8 cellular contexts compared by ENCODE assay signal in genomic region chr6:30007132-30007764, GRCh38. TPM values are rescaled to one million over a fixed set of nuclear protein-coding genes. Genes with fewer than 3 reads are reported as not detected.
A peak's percentile ranks its signal among the peaks of the same experiment; 100 is the strongest.
DNase-seq lines count a peak whose midpoint lies in the region; ATAC-seq and TF ChIP-seq lines count a peak whose summit lies in the region.

No MANE protein-coding gene starts in this region.

- 4 to 8% methylated on average over 42 of the region's 42 CpGs for WGBS in heart right ventricle, 2 donors
- 4 to 7% (median 5%) methylated on average over 39 to 42 of the region's 42 CpGs for WGBS in psoas muscle, 3 donors

- no peaks in the 10 kb centered on the region for H3K36me3 Mint-ChIP-seq in GM23338 (ENCODE audit: low read depth)
- peaks cover 22% of the 10 kb centered on the region for H3K36me3 Mint-ChIP-seq in activated T-cell treated with anti-CD3 and anti-CD28 coated beads, Interleukin-2, amount 50 U/mL, for 4 hours (ENCODE audit: insufficient read depth)

- intact Hi-C loops in heart right ventricle (cut with DNase I): loop anchor here in 1 of 10 donors (10.0 kb wide), 1 partner anchor 82 kb away; no protein-coding TSS in a partner anchor
- intact Hi-C loops in psoas muscle (cut with DNase I): no loop called here

- in situ Hi-C loops in ACHN (cut with HindIII; ENCODE audit: low pct_ligation_motif_present, low pct_unique_long_range_greater_than_20kb, low sequenced_read_pairs): no loop called here

- 0 out of 2 replicates have a peak, but pooled peaks cover 3% of the 10 kb centered on the region for H4K20me1 ChIP-seq in GM23338 (replicated peaks; ENCODE audit: insufficient read depth)

- peaks cover 84% of the 10 kb centered on the region for H3K27me3 ChIP-seq in GM23338 (ENCODE audit: insufficient read depth)
- H3K27me3 ChIP-seq in heart right ventricle: peaks cover 0 to 39% (median 14%) of the 10 kb centered on the region in 7 donors
- peaks cover 5 to 31% (median 6%) of the 10 kb centered on the region in 3 donors for H3K27me3 ChIP-seq in psoas muscle (ENCODE audit: insufficient read depth in 3 of 3, low read length in 2 of 3)

- H3K27me3 Mint-ChIP-seq in GM23338 (ENCODE audit: insufficient read depth, low read depth, poor library complexity): peaks cover 38% of the 10 kb centered on the region
- H3K27me3 Mint-ChIP-seq in activated T-cell treated with anti-CD3 and anti-CD28 coated beads, Interleukin-2, amount 50 U/mL, for 4 hours (ENCODE audit: low read depth): peaks cover 34% of the 10 kb centered on the region

- H3K4me1 ChIP-seq in GM23338 (ENCODE audit: insufficient read depth) (peaks cover 5% of the 10 kb centered on the region), heart right ventricle (peaks cover 2 to 21% (median 16%) of the 10 kb centered on the region in 9 donors), psoas muscle (peaks cover 14% of the 10 kb centered on the region)

- peak; percentile 82 for ATAC-seq in GM23338
- peak in 1 of 2 donors; percentile 45 for ATAC-seq in activated T-cell treated with anti-CD3 and anti-CD28 coated beads, Interleukin-2, amount 50 U/mL, for 4 hours
- ATAC-seq in heart right ventricle: peak in 6 of 8 donors; percentile 7 to 47 (median 20)
- ATAC-seq in psoas muscle: peak; percentile 25 to 62 (median 30)
- no peak for ATAC-seq in HG02970 (IDR thresholded peaks at IDR 0.05; ENCODE audit: low FRiP score, unreplicated experiment)
- ATAC-seq in HG03378 (IDR thresholded peaks at IDR 0.05; ENCODE audit: unreplicated experiment): no peak

- H3K4me3 Mint-ChIP-seq in GM23338: peak overlapping the region; percentile 78
- peak overlapping the region; percentile 68 for H3K4me3 Mint-ChIP-seq in activated T-cell treated with anti-CD3 and anti-CD28 coated beads, Interleukin-2, amount 50 U/mL, for 4 hours

- H3K4me2 ChIP-seq in GM23338: peak overlapping the region; percentile 93

- H3F3A ChIP-seq in GM23338 (replicated peaks; ENCODE audit: low read depth): no peaks in the 10 kb centered on the region; the same call in 1 of the 2 replicates

- peak overlapping the region; percentile 93 for H2AFZ ChIP-seq in GM23338

- H3K79me2 ChIP-seq in GM23338 (replicated peaks; ENCODE audit: insufficient read depth): no peaks in the 10 kb centered on the region

- H3K36me3 ChIP-seq in GM23338 (ENCODE audit: insufficient read depth) (no peaks in the 10 kb centered on the region), heart right ventricle (peaks cover 0 to 6% (median 0%) of the 10 kb centered on the region in 9 donors), psoas muscle (ENCODE audit: insufficient read depth in 1 of 2, low read depth in 1 of 2) (no peaks in the 10 kb centered on the region)

- H3K4me1 Mint-ChIP-seq in GM23338: peaks cover 14% of the 10 kb centered on the region
- peaks cover 16% of the 10 kb centered on the region for H3K4me1 Mint-ChIP-seq in activated T-cell treated with anti-CD3 and anti-CD28 coated beads, Interleukin-2, amount 50 U/mL, for 4 hours (ENCODE audit: low read depth)

- no peaks in the 10 kb centered on the region for H3K9me2 ChIP-seq in GM23338 (ENCODE audit: insufficient read depth)

- no peak overlapping the region for H3K27ac Mint-ChIP-seq in GM23338

- TF ChIP-seq CTCF in GM23338 (conservative IDR thresholded peaks at IDR 0.05; ENCODE audit: low read depth in 2 of 2) (no peak), heart right ventricle (IDR thresholded peaks at IDR 0.05) (no peak), psoas muscle (IDR thresholded peaks at IDR 0.05) (no peak)

- DNase-seq in GM23338 (ENCODE audit: low spot score) (peak; percentile 89), heart right ventricle (peak in 1 of 2 donors; percentile 27), psoas muscle (peak; percentile 23 to 55), SW 1271 (lab: John Stamatoyannopoulos, UW) (no peak), ACHN (no peak)
- DNase-seq in activated T-cell treated with anti-CD3 and anti-CD28 coated beads, Interleukin-2, amount 50 U/mL, for 4 hours: peak; percentile 7

- H3K4me3 ChIP-seq in GM23338 (peak overlapping the region; percentile 79), heart right ventricle (peak overlapping the region; percentile 47 to 92 (median 64)), psoas muscle (peak overlapping the region; percentile 67)

- H3K9me3 Mint-ChIP-seq in GM23338: no peaks in the 10 kb centered on the region
- H3K9me3 Mint-ChIP-seq in activated T-cell treated with anti-CD3 and anti-CD28 coated beads, Interleukin-2, amount 50 U/mL, for 4 hours: no peaks in the 10 kb centered on the region

- no peaks in the 10 kb centered on the region for H3K9me3 ChIP-seq in heart right ventricle
- H3K9me3 ChIP-seq in psoas muscle: no peaks in the 10 kb centered on the region

- H3K27ac ChIP-seq in GM23338 (ENCODE audit: low read depth): no peak overlapping the region
- H3K27ac ChIP-seq in heart right ventricle: no peak overlapping the region
- no peak overlapping the region for H3K27ac ChIP-seq in psoas muscle

TF ChIP-seq in GM23338, 12 proteins besides CTCF, POLR2A, EP300 and RAD21:
- TF ChIP-seq ZNF114 (CRISPR knock-in tag; IDR thresholded peaks at IDR 0.05): no peak
- TF ChIP-seq POLR2AphosphoS5 (IDR thresholded peaks at IDR 0.05; ENCODE audit: low read depth): 0 out of 2 replicates have a peak, but pooled peaks have one; percentile 13

RNA-seq across cellular contexts. Expression of gene POLR1H, which starts 53.8 kb away (rescaled TPM):
- 28.1 and 30.1 TPM in 2 replicates for total RNA-seq in GM23338 (2014; rRNA removed; shearing (Covaris generic))
- 89.4 and 93.6 TPM in 2 replicates for polyA plus RNA-seq in GM23338 (2016; fragmentation: Nextera tagmentation; extraction: Ambion mirVana)
- 10 to 100 TPM; 80.6 to 86.6 (median 84.8) TPM for total RNA-seq in activated T-cell treated with anti-CD3 and anti-CD28 coated beads, Interleukin-2, amount 50 U/mL, for 4 hours
- 10 to 100 TPM; 11.5 to 21.8 (median 14.7) TPM for total RNA-seq in heart right ventricle
- 10 to 100 TPM; 17.2 to 45.2 TPM for polyA plus RNA-seq in heart right ventricle
- total RNA-seq in psoas muscle: 10 to 100 TPM; 15.4 to 25.9 (median 20.2) TPM
- 10 to 100 TPM; 23.7 to 32.9 (median 32.4) TPM for polyA plus RNA-seq in psoas muscle

RNA-seq across cellular contexts. Expression of gene PPP1R11, which starts 59.8 kb away (rescaled TPM):
- total RNA-seq in GM23338 (2014; rRNA removed; shearing (Covaris generic)): 19.2 and 19.6 TPM in 2 replicates
- polyA plus RNA-seq in GM23338 (2016; fragmentation: Nextera tagmentation; extraction: Ambion mirVana) (26.6 and 27.3 TPM in 2 replicates), heart right ventricle (10 to 100 TPM; 30.6 to 75.4 TPM), psoas muscle (10 to 100 TPM; 59.4 to 81.2 (median 79.8) TPM)
- total RNA-seq in activated T-cell treated with anti-CD3 and anti-CD28 coated beads, Interleukin-2, amount 50 U/mL, for 4 hours: 10 to 100 TPM; 71.9 to 81.6 (median 80.5) TPM
- total RNA-seq in heart right ventricle (10 to 100 TPM; 38.6 to 56.5 (median 46.8) TPM), psoas muscle (10 to 100 TPM; 31.9 to 48.5 (median 37.8) TPM)

Comparison
In these comparisons a context has a peak if more than half of its experiments do, and no peak if none do; other contexts are left out.
1. ATAC-seq: peak in GM23338 (single experiment), heart right ventricle (6 of 8) and psoas muscle (4 of 4); none in HG02970 (single experiment) and HG03378 (single experiment).
2. DNase-seq: peak in GM23338 (single experiment), activated T-cell treated with anti-CD3 and anti-CD28 coated beads, Interleukin-2, amount 50 U/mL, for 4 hours (single experiment) and psoas muscle (2 of 2); none in SW 1271 (0 of 2) and ACHN (single experiment).
3. Peak in every context shown above with its lines, with median percentiles within 50 percentile points of each other: H3K4me3 ChIP-seq.